In genomic region chr14:54478621-54479215, GRCh38 we compare ENCODE assay signal across 27 cellular contexts. TPM values are rescaled to one million over a fixed set of nuclear protein-coding genes. Genes with fewer than 3 reads are reported as not detected.
A peak's percentile ranks its signal among the peaks of the same experiment; 100 is the strongest.
DNase-seq lines count a peak whose midpoint lies in the region; ATAC-seq and TF ChIP-seq lines count a peak whose summit lies in the region.
"Had no signal": no experiment of that assay in that cellular context is flagged by ENCODE, and none has a peak within 500 bp of the region (broad histone marks: within the 10 kb centered on the region; RNA-seq: fewer than 3 reads in every experiment).

No MANE protein-coding gene starts in this region.

- H4K8ac ChIP-seq in neuronal stem cell (ENCODE audit: low read depth, low read length): no peak overlapping the region

- no peak for TF ChIP-seq CTCF in HFFc6 (IDR thresholded peaks at IDR 0.05)
- no peak for TF ChIP-seq CTCF in neutrophil (IDR thresholded peaks at IDR 0.05)

- no peak overlapping the region for H2BK12ac ChIP-seq in neuronal stem cell (ENCODE audit: low read length)

- CTCF ChIA-PET in activated naive CD4-positive, alpha-beta T cell treated with anti-CD3 and anti-CD28 coated beads, Interleukin-2, amount 10 ng/mL, durations not matched to agents 7 days and 5 days (lab: Charles Lee): no interaction called here

- peaks cover 23% of the 10 kb centered on the region for H3K79me2 ChIP-seq in ACC112 (ENCODE audit: control insufficient read depth, insufficient read depth, low read length, unreplicated experiment)

- peaks cover 19% of the 10 kb centered on the region for H3K4me1 ChIP-seq in ACC112 (ENCODE audit: control insufficient read depth, insufficient read depth, low read length, unreplicated experiment)
- peaks cover 17 to 23% of the 10 kb centered on the region in 2 experiments for H3K4me1 ChIP-seq in neutrophil (ENCODE audit: control insufficient read depth in 1 of 2, insufficient read depth in 1 of 2, low read depth in 1 of 2, low read length in 1 of 2)
- H3K4me1 ChIP-seq in neuronal stem cell (ENCODE audit: control insufficient read depth in 2 of 2, insufficient read depth in 1 of 2, low read depth in 1 of 2, low read length in 2 of 2): no peaks in the 10 kb centered on the region

- ATAC-seq in GM18870 (IDR thresholded peaks at IDR 0.05; ENCODE audit: unreplicated experiment): no peak
- ATAC-seq: effector memory CD8-positive, alpha-beta T cell; gastrocnemius medialis; left lobe of liver; Panc1; psoas muscle; stimulated activated effector memory CD8-positive, alpha-beta T cell treated with anti-CD3 and anti-CD28 coated beads, Interleukin-12 subunit alpha, Interleukin-12 subunit beta, amount 100 ng/mL, for 72 hours had no signal

- no peak overlapping the region for H3K4me3 Mint-ChIP-seq in HFFc6
- H3K4me3 Mint-ChIP-seq in activated naive CD4-positive, alpha-beta T cell treated with anti-CD3 and anti-CD28 coated beads, Interleukin-2, amount 10 ng/mL, durations not matched to agents 7 days and 5 days: no peak overlapping the region
- H3K4me3 Mint-ChIP-seq: effector memory CD8-positive, alpha-beta T cell; immature natural killer cell; neural crest cell; stimulated activated effector memory CD8-positive, alpha-beta T cell treated with anti-CD3 and anti-CD28 coated beads, Interleukin-12 subunit alpha, Interleukin-12 subunit beta, amount 100 ng/mL, for 72 hours had no signal

- H3K4me2 ChIP-seq in neuronal stem cell (ENCODE audit: insufficient read depth, low read length, poor library complexity, severe bottlenecking): no peak overlapping the region
- H3K4me2 ChIP-seq: BLaER1 treated with 17β-estradiol and CSF1 and Interleukin-3, amounts not matched to agents 10 nM and 100 nM had no signal

- no CpG with 5 or more reads among the region's 3 CpGs for WGBS in neuronal stem cell (ENCODE audit: extremely low coverage in 2 of 2, insufficient read length in 2 of 2, insufficient replicate concordance in 1 of 2), 2 donors

- no peak overlapping the region for H3K4ac ChIP-seq in neuronal stem cell (ENCODE audit: low read length)

- H3K9me3 ChIP-seq in neutrophil (no peaks in the 10 kb centered on the region), neuronal stem cell (replicated peaks in 1 of 2; ENCODE audit: control insufficient read depth in 2 of 2, insufficient read depth in 1 of 2, low read depth in 1 of 2, low read length in 2 of 2) (no peaks in the 10 kb centered on the region)
- H3K9me3 ChIP-seq: BLaER1 treated with 17β-estradiol and CSF1 and Interleukin-3, amounts not matched to agents 10 nM and 100 nM; gastrocnemius medialis; psoas muscle; spleen had no signal

- peaks cover 35% of the 10 kb centered on the region for H3K4me1 Mint-ChIP-seq in HFFc6 (ENCODE audit: low read depth)
- H3K4me1 Mint-ChIP-seq in activated naive CD4-positive, alpha-beta T cell treated with anti-CD3 and anti-CD28 coated beads, Interleukin-2, amount 10 ng/mL, durations not matched to agents 7 days and 5 days: peaks cover 9% of the 10 kb centered on the region
- H3K4me1 Mint-ChIP-seq: neural crest cell had no signal

- H3K9me3 Mint-ChIP-seq in HFFc6: no peaks in the 10 kb centered on the region
- H3K9me3 Mint-ChIP-seq in activated naive CD4-positive, alpha-beta T cell treated with anti-CD3 and anti-CD28 coated beads, Interleukin-2, amount 10 ng/mL, durations not matched to agents 7 days and 5 days: no peaks in the 10 kb centered on the region
- H3K9me3 Mint-ChIP-seq: effector memory CD8-positive, alpha-beta T cell; immature natural killer cell; neural crest cell; stimulated activated effector memory CD8-positive, alpha-beta T cell treated with anti-CD3 and anti-CD28 coated beads, Interleukin-12 subunit alpha, Interleukin-12 subunit beta, amount 100 ng/mL, for 72 hours had no signal

- H2BK120ac ChIP-seq in neuronal stem cell (ENCODE audit: low read depth, low read length): no peak overlapping the region

- no peak overlapping the region for H3K4me3 ChIP-seq in ACC112 (ENCODE audit: low read depth, low read length)
- no peak overlapping the region for H3K4me3 ChIP-seq in neutrophil (ENCODE audit: low read depth in 1 of 2, low read length in 1 of 2)
- no peak overlapping the region for H3K4me3 ChIP-seq in neuronal stem cell (ENCODE audit: low read length in 2 of 2)
- H3K4me3 ChIP-seq: BLaER1 treated with 17β-estradiol and CSF1 and Interleukin-3, amounts not matched to agents 10 nM and 100 nM; gastrocnemius medialis; psoas muscle; spleen had no signal

- no peaks in the 10 kb centered on the region for H3K27me3 ChIP-seq in ACC112 (ENCODE audit: insufficient read depth, low read length)
- H3K27me3 ChIP-seq in neutrophil: no peaks in the 10 kb centered on the region
- H3K27me3 ChIP-seq in neuronal stem cell (ENCODE audit: control insufficient read depth in 3 of 3, insufficient read depth in 3 of 3, low read depth in 1 of 3, low read length in 3 of 3): no peaks in the 10 kb centered on the region
- H3K27me3 ChIP-seq: BLaER1 treated with 17β-estradiol and CSF1 and Interleukin-3, amounts not matched to agents 10 nM and 100 nM; brain microvascular endothelial cell; gastrocnemius medialis; spleen had no signal

- H3K18ac ChIP-seq in neuronal stem cell (ENCODE audit: low read length): no peak overlapping the region

- H3K9ac ChIP-seq in neuronal stem cell (ENCODE audit: low read depth, low read length, poor library complexity): no peak overlapping the region

- H2BK5ac ChIP-seq in neuronal stem cell (ENCODE audit: low read length): no peak overlapping the region

- H3K79me1 ChIP-seq in neuronal stem cell (ENCODE audit: low read depth, low read length): no peaks in the 10 kb centered on the region

- no peak overlapping the region for H3K14ac ChIP-seq in neuronal stem cell (ENCODE audit: low read length)

- no peak for DNase-seq in HFFc6
- peak; percentile 79 for DNase-seq in fibroblast of gingiva (ENCODE audit: low read depth)
- DNase-seq in activated naive CD4-positive, alpha-beta T cell treated with anti-CD3 and anti-CD28 coated beads, Interleukin-2, amount 10 ng/mL, durations not matched to agents 7 days and 5 days: no peak
- DNase-seq in NCI-H446 treated with DMSO at 0.1 percent for 48 hours (lab: John Stamatoyannopoulos, UW): no peak
- no peak for DNase-seq in neuronal stem cell (ENCODE audit: low spot score)
- DNase-seq: activated CD4-positive, alpha-beta T cell treated with anti-CD3 and anti-CD28 coated beads, Interleukin-2, amount 50 U/mL, for 48 hours; activated CD8-positive, alpha-beta memory T cell treated with anti-CD3 and anti-CD28 coated beads, Interleukin-2, amount 50 U/mL, for 4 hours; brain microvascular endothelial cell; effector memory CD8-positive, alpha-beta T cell; gastrocnemius medialis; hippocampal formation; immature natural killer cell; KBM-7; NCI-H1436 treated with DMSO at 0.1 percent for 48 hours; NCI-H524; psoas muscle; spleen; stimulated activated CD4-positive, alpha-beta T cell treated with anti-CD3 and anti-CD28 coated beads, Interleukin-2, amount 100 ng/mL, for 48 hours; T-helper 1 cell had no signal

- H4K91ac ChIP-seq in neuronal stem cell (ENCODE audit: low read depth, low read length, poor library complexity): no peak overlapping the region

- H3K36me3 Mint-ChIP-seq in HFFc6 (ENCODE audit: low read depth): peaks cover 48% of the 10 kb centered on the region
- H3K36me3 Mint-ChIP-seq in activated naive CD4-positive, alpha-beta T cell treated with anti-CD3 and anti-CD28 coated beads, Interleukin-2, amount 10 ng/mL, durations not matched to agents 7 days and 5 days: peaks cover 55% of the 10 kb centered on the region

- no peak overlapping the region for H2BK15ac ChIP-seq in neuronal stem cell (ENCODE audit: low read length)

- H3K27me3 Mint-ChIP-seq in HFFc6 (ENCODE audit: insufficient read depth): no peaks in the 10 kb centered on the region; the same call in 1 of the 2 replicates
- H3K27me3 Mint-ChIP-seq in activated naive CD4-positive, alpha-beta T cell treated with anti-CD3 and anti-CD28 coated beads, Interleukin-2, amount 10 ng/mL, durations not matched to agents 7 days and 5 days: no peaks in the 10 kb centered on the region
- H3K27me3 Mint-ChIP-seq: effector memory CD8-positive, alpha-beta T cell had no signal

- H3K36me3 ChIP-seq in ACC112 (ENCODE audit: insufficient read depth, low read length): peaks cover 47% of the 10 kb centered on the region
- H3K36me3 ChIP-seq in neutrophil: peaks cover 56% of the 10 kb centered on the region
- H3K36me3 ChIP-seq in neuronal stem cell (replicated peaks in 1 of 2; ENCODE audit: control insufficient read depth in 2 of 2, insufficient read depth in 2 of 2, low read length in 2 of 2): peaks cover 5 to 100% of the 10 kb centered on the region in 2 donors

- H2AFZ ChIP-seq in ACC112 (ENCODE audit: low read length, unreplicated experiment) (no peak overlapping the region), neuronal stem cell (ENCODE audit: low read length) (no peak overlapping the region)

- H3K23ac ChIP-seq in neuronal stem cell (ENCODE audit: low read depth, low read length, poor library complexity): no peak overlapping the region

- H3K27ac ChIP-seq in ACC112 (ENCODE audit: low read depth, low read length): 0 out of 2 replicates have a peak overlapping the region, but pooled peaks have one; percentile 31
- peak overlapping the region; percentile 9 for H3K27ac ChIP-seq in neutrophil
- H3K27ac ChIP-seq in neuronal stem cell (replicated peaks; ENCODE audit: low read length): no peak overlapping the region
- H3K27ac ChIP-seq: BLaER1 treated with 17β-estradiol and CSF1 and Interleukin-3, amounts not matched to agents 10 nM and 100 nM; brain microvascular endothelial cell; gastrocnemius medialis; psoas muscle; spleen had no signal

- no peak overlapping the region for H2AK5ac ChIP-seq in neuronal stem cell (ENCODE audit: low read depth, low read length)

- H3K27ac Mint-ChIP-seq in HFFc6: peak overlapping the region; percentile 38; the same call in 1 of the 2 replicates
- H3K27ac Mint-ChIP-seq in activated naive CD4-positive, alpha-beta T cell treated with anti-CD3 and anti-CD28 coated beads, Interleukin-2, amount 10 ng/mL, durations not matched to agents 7 days and 5 days: no peak overlapping the region
- H3K27ac Mint-ChIP-seq: stimulated activated effector memory CD8-positive, alpha-beta T cell treated with anti-CD3 and anti-CD28 coated beads, Interleukin-12 subunit alpha, Interleukin-12 subunit beta, amount 100 ng/mL, for 72 hours had no signal

RNA-seq across cellular contexts. Expression of gene GMFB, which starts 10.1 kb away (rescaled TPM):
- total RNA-seq in HFFc6 (2021; fragmentation: NEBNext Ultra II Directional; extraction: Animal tissue kit (Norgen Biotek cat#: 25700)): 10 to 100 TPM; 70.9 to 98.7 (median 77.1) TPM
- 54.7 TPM for polyA plus RNA-seq in neuronal stem cell (2013, experiment 1 of 2)
- 55.2 TPM for polyA plus RNA-seq in neuronal stem cell (2013, experiment 2 of 2)

RNA-seq across cellular contexts. Expression of gene CGRRF1, which starts 31.0 kb away (rescaled TPM):
- 10 to 100 TPM; 11.3 to 13.1 (median 12.1) TPM for total RNA-seq in HFFc6 (2021; fragmentation: NEBNext Ultra II Directional; extraction: Animal tissue kit (Norgen Biotek cat#: 25700))
- 18.5 TPM for polyA plus RNA-seq in neuronal stem cell (2013, experiment 1 of 2)
- 20.2 TPM for polyA plus RNA-seq in neuronal stem cell (2013, experiment 2 of 2)

RNA-seq across cellular contexts. Expression of gene CNIH1, which starts 37.5 kb away (rescaled TPM):
- total RNA-seq in HFFc6 (2021; fragmentation: NEBNext Ultra II Directional; extraction: Animal tissue kit (Norgen Biotek cat#: 25700)): 100 to 1,000 TPM; 158 to 212 (median 194) TPM
- polyA plus RNA-seq in neuronal stem cell (2013, experiment 1 of 2): 141 TPM
- polyA plus RNA-seq in neuronal stem cell (2013, experiment 2 of 2): 128 TPM
